ENCODE assay signal across 8 cellular contexts in genomic region chr17:8153957-8154607, GRCh38. TPM values are rescaled to one million over a fixed set of nuclear protein-coding genes. Genes with fewer than 3 reads are reported as not detected.
DNase-seq lines count a peak whose midpoint lies in the region; ATAC-seq, FAIRE-seq and TF ChIP-seq lines count a peak whose summit lies in the region.

No MANE protein-coding gene starts in this region.

- H3K36me3 ChIP-seq in brain microvascular endothelial cell (replicated peaks) (peaks cover 19% of the 10 kb centered on the region), vagina (peaks cover 8 to 17% of the 10 kb centered on the region in 2 donors)

- H3K27ac ChIP-seq in brain microvascular endothelial cell (peak overlapping the region; percentile 99), vagina (peak overlapping the region; percentile 100)

- in situ Hi-C loops in brain microvascular endothelial cell (cut with HindIII; ENCODE audit: low pct_ligation_motif_present, low sequenced_read_pairs), result no loop called here

- TF ChIP-seq CTCF in brain microvascular endothelial cell (IDR thresholded peaks at IDR 0.05; ENCODE audit: low read depth, low read length, missing control alignments) (no peak), vagina (IDR thresholded peaks at IDR 0.05) (no peak)

- H3K27me3 ChIP-seq in brain microvascular endothelial cell (replicated peaks), result no peaks in the 10 kb centered on the region
- no peaks in the 10 kb centered on the region for H3K27me3 ChIP-seq in vagina

- intact Hi-C loops in vagina (cut with DNase I), result no loop called here

- H3K4me3 ChIP-seq in brain microvascular endothelial cell (ENCODE audit: low read depth, low read length) (peak overlapping the region; percentile 77), vagina (peak overlapping the region; percentile 84 to 98)

- ATAC-seq in HG02571 (IDR thresholded peaks at IDR 0.05; ENCODE audit: unreplicated experiment), result no peak

- peaks cover 49% of the 10 kb centered on the region for H3K4me1 ChIP-seq in vagina

- FAIRE-seq in TTC549 (lab: Jason Lieb, UNC), result peak; percentile 33

- DNase-seq in EH (ENCODE audit: low read depth) (peak; percentile 98), NCI-H1048 (lab: John Stamatoyannopoulos, UW) (peak; percentile 74), brain microvascular endothelial cell (peak; percentile 99), hypothalamus (lab: John Stamatoyannopoulos, UW) (peak; percentile 56 to 100 (median 96)), renal cortical epithelial cell (ENCODE audit: low read depth) (peak; percentile 95), vagina (ENCODE audit: extremely low spot score in 2 of 2) (peak in 1 of 2 donors; percentile 100)

- H3K9me3 ChIP-seq in vagina, result no peaks in the 10 kb centered on the region

- TF ChIP-seq POLR2A in vagina (IDR thresholded peaks at IDR 0.05), result peak in 1 of 2 donors; percentile 91

RNA-seq across cellular contexts. Expression of gene PER1, which starts 1.9 kb away (rescaled TPM):
- total RNA-seq in renal cortical epithelial cell, result 4.3 and 34.5 TPM in 2 replicates
- total RNA-seq in vagina, result 215 TPM

RNA-seq across cellular contexts. Expression of gene VAMP2, which starts 8.7 kb away (rescaled TPM):
- total RNA-seq in renal cortical epithelial cell (2.6 and 6.2 TPM in 2 replicates), vagina (35.6 TPM)

RNA-seq across cellular contexts. Expression of gene TMEM107, which starts 22.1 kb away (rescaled TPM):
- 22.7 and 24.0 TPM in 2 replicates for total RNA-seq in renal cortical epithelial cell
- 20.6 TPM for total RNA-seq in vagina

RNA-seq across cellular contexts. Expression of gene HES7, which starts 30.2 kb away (rescaled TPM):
- total RNA-seq in renal cortical epithelial cell, result not detected in 2 replicates
- not detected for total RNA-seq in vagina

RNA-seq across cellular contexts. Expression of gene ALOXE3, which starts 35.8 kb away (rescaled TPM):
- total RNA-seq in renal cortical epithelial cell (0.17 TPM in 1 of 2 replicates, not detected in the other), vagina (1.5 TPM)
